ENCODE assay signal across 8 cellular contexts in the genomic region with DNA sequence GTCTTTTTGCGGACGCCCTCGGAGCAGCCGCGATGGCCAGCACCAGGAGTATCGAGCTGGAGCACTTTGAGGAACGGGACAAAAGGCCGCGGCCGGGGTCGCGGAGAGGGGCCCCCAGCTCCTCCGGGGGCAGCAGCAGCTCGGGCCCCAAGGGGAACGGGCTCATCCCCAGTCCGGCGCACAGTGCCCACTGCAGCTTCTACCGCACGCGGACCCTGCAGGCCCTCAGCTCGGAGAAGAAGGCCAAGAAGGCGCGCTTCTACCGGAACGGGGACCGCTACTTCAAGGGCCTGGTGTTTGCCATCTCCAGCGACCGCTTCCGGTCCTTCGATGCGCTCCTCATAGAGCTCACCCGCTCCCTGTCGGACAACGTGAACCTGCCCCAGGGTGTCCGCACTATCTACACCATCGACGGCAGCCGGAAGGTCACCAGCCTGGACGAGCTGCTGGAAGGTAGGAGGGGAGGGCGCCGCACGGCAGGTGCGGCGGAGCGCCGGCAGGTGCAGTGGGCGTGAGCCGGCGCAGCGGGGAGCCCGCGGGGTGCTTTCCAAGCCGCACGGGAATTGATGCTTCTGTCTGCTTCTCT. TPM values are rescaled to one million over a fixed set of nuclear protein-coding genes. Genes with fewer than 3 reads are reported as not detected.
DNase-seq lines count a peak whose midpoint lies in the region; ATAC-seq and TF ChIP-seq lines count a peak whose summit lies in the region.

No MANE protein-coding gene starts in this region.

- TF ChIP-seq CTCF in CD4-positive, alpha-beta T cell (IDR thresholded peaks at IDR 0.05) = no peak

- H3K36me3 ChIP-seq in neuron (ENCODE audit: insufficient read depth, low read length) = no peaks in the 10 kb centered on the region

- H3K4me3 Mint-ChIP-seq in CD4-positive, alpha-beta T cell = peak overlapping the region; percentile 76
- H3K4me3 Mint-ChIP-seq in activated T-cell treated with anti-CD3 and anti-CD28 coated beads, Interleukin-2, amount 50 U/mL, for 4 hours = peak overlapping the region; percentile 65

- CTCF ChIA-PET in CD4-positive, alpha-beta T cell (lab: Charles Lee) = no interaction called here

- H2AFZ ChIP-seq in neuron (ENCODE audit: low read depth, low read length) = peak overlapping the region; percentile 93

- intact Hi-C loops in CD4-positive, alpha-beta T cell (cut with DNase I, micrococcal nuclease) = no loop called here

- H3K27me3 ChIP-seq in CD4-positive, alpha-beta T cell (ENCODE audit: control insufficient read depth, insufficient read depth, low read length) = peaks cover 44% of the 10 kb centered on the region
- no peaks in the 10 kb centered on the region for H3K27me3 ChIP-seq in neuron (ENCODE audit: insufficient read depth, low read length)

- no peaks in the 10 kb centered on the region for H3K36me3 Mint-ChIP-seq in CD4-positive, alpha-beta T cell (ENCODE audit: low read depth)
- H3K36me3 Mint-ChIP-seq in activated T-cell treated with anti-CD3 and anti-CD28 coated beads, Interleukin-2, amount 50 U/mL, for 4 hours (ENCODE audit: insufficient read depth) = no peaks in the 10 kb centered on the region

- DNase-seq in CD4-positive, alpha-beta T cell = no peak
- DNase-seq in M059J (ENCODE audit: low read depth) = peak; percentile 62
- no peak for DNase-seq in activated T-cell treated with anti-CD3 and anti-CD28 coated beads, Interleukin-2, amount 50 U/mL, for 4 hours
- peak; percentile 42 for DNase-seq in foreskin melanocyte
- DNase-seq in GOT3 (lab: John Stamatoyannopoulos, UW) = no peak

- H3K9me3 ChIP-seq in CD4-positive, alpha-beta T cell (ENCODE audit: control insufficient read depth, low read length) = no peaks in the 10 kb centered on the region
- no peaks in the 10 kb centered on the region for H3K9me3 ChIP-seq in neuron (ENCODE audit: low read length)

- peaks cover 26% of the 10 kb centered on the region for H3K4me1 ChIP-seq in neuron (ENCODE audit: insufficient read depth, low read length)

- H3K9me3 Mint-ChIP-seq in CD4-positive, alpha-beta T cell = no peaks in the 10 kb centered on the region
- peaks cover 5% of the 10 kb centered on the region for H3K9me3 Mint-ChIP-seq in activated T-cell treated with anti-CD3 and anti-CD28 coated beads, Interleukin-2, amount 50 U/mL, for 4 hours

- ATAC-seq in CD4-positive, alpha-beta T cell (ENCODE audit: poor library complexity) = no peak
- ATAC-seq in GM19351 (IDR thresholded peaks at IDR 0.05; ENCODE audit: unreplicated experiment) = peak; percentile 42
- ATAC-seq in activated T-cell treated with anti-CD3 and anti-CD28 coated beads, Interleukin-2, amount 50 U/mL, for 4 hours = peak; percentile 49 to 50
- ATAC-seq in HG03571 (IDR thresholded peaks at IDR 0.05; ENCODE audit: unreplicated experiment) = no peak

- H3K27me3 Mint-ChIP-seq in CD4-positive, alpha-beta T cell = peaks cover 63% of the 10 kb centered on the region
- peaks cover 55% of the 10 kb centered on the region for H3K27me3 Mint-ChIP-seq in activated T-cell treated with anti-CD3 and anti-CD28 coated beads, Interleukin-2, amount 50 U/mL, for 4 hours (ENCODE audit: low read depth)

- no peak overlapping the region for H3K27ac ChIP-seq in CD4-positive, alpha-beta T cell (ENCODE audit: low read depth, low read length)

- POLR2A ChIA-PET in CD4-positive, alpha-beta T cell (lab: Charles Lee) = no interaction called here

- H3K27ac Mint-ChIP-seq in CD4-positive, alpha-beta T cell = no peak overlapping the region

- H3K4me1 Mint-ChIP-seq in CD4-positive, alpha-beta T cell (ENCODE audit: low read depth) = no peaks in the 10 kb centered on the region
- H3K4me1 Mint-ChIP-seq in activated T-cell treated with anti-CD3 and anti-CD28 coated beads, Interleukin-2, amount 50 U/mL, for 4 hours (ENCODE audit: low read depth) = peaks cover 3% of the 10 kb centered on the region

- peak overlapping the region; percentile 57 for H3K4me3 ChIP-seq in neuron (ENCODE audit: low read length)

RNA-seq across cellular contexts. Expression of a gene that starts 0.8 kb away (rescaled TPM):
- total RNA-seq in CD4-positive, alpha-beta T cell = not detected
- 14.8 and 18.2 TPM in 2 replicates for total RNA-seq in M059J (2014; rRNA removed; shearing (Covaris generic))
- total RNA-seq in activated T-cell treated with anti-CD3 and anti-CD28 coated beads, Interleukin-2, amount 50 U/mL, for 4 hours = under 1 TPM in 1 of 3 donors, not detected in 2; 0.08 TPM

Comparison
In these comparisons a context has a peak if more than half of its experiments do, and no peak if none do; other contexts are left out.
1. ATAC-seq: peak in GM19351 (single experiment) and activated T-cell treated with anti-CD3 and anti-CD28 coated beads, Interleukin-2, amount 50 U/mL, for 4 hours (2 of 2); none in CD4-positive, alpha-beta T cell (single experiment) and HG03571 (single experiment).
2. DNase-seq: peak in M059J (single experiment) and foreskin melanocyte (single experiment); none in CD4-positive, alpha-beta T cell (0 of 10), activated T-cell treated with anti-CD3 and anti-CD28 coated beads, Interleukin-2, amount 50 U/mL, for 4 hours (single experiment) and GOT3 (single experiment).
3. RNA of a gene that starts 0.8 kb away (total RNA-seq): 14.8 to 18.2 TPM in M059J; 0.08 TPM in activated T-cell treated with anti-CD3 and anti-CD28 coated beads, Interleukin-2, amount 50 U/mL, for 4 hours and not detected in CD4-positive, alpha-beta T cell; every median in the first group is over 10 times any median in the second.